In genomic region chr2:164754157-164755093, GRCh38 we compare ENCODE assay signal across 21 cellular contexts.
DNase-seq lines count a peak whose midpoint lies in the region; ATAC-seq and TF ChIP-seq lines count a peak whose summit lies in the region.
"Had no signal": no experiment of that assay in that cellular context is flagged by ENCODE, and none has a peak within 500 bp of the region (broad histone marks: within the 10 kb centered on the region; RNA-seq: fewer than 3 reads in every experiment).

No MANE protein-coding gene starts in this region.

- H3K9me3 Mint-ChIP-seq in naive thymus-derived CD4-positive, alpha-beta T cell = peaks cover 0 to 8% (median 0%) of the 10 kb centered on the region in 11 donors
- H3K9me3 Mint-ChIP-seq: dendritic cell treated with granulocyte-macrophage colony-stimulating factor and Interleukin-4, amounts not matched to agents 40 ng/mL and 50 ng/mL, for 4 days; T-helper 2 cell treated with Interferon-gamma antibody and Interleukin-4, amounts not matched to agents 5 μg/mL and 100 μg/mL, for 36 hours had no signal

- TF ChIP-seq CTCF in OCI-LY7 (conservative IDR thresholded peaks at IDR 0.05; ENCODE audit: low read length) = no peak

- H3K4me1 ChIP-seq in OCI-LY7 (ENCODE audit: insufficient read depth, low read length, poor library complexity, severe bottlenecking) = peaks cover 47% of the 10 kb centered on the region
- H3K4me1 ChIP-seq in naive thymus-derived CD4-positive, alpha-beta T cell (ENCODE audit: control insufficient read depth in 2 of 2, insufficient read depth in 2 of 2, low read length in 2 of 2) = no peaks in the 10 kb centered on the region
- H3K4me1 ChIP-seq: breast epithelium, gastrocnemius medialis had no signal

- peak overlapping the region; percentile 80 for H3K4me2 ChIP-seq in OCI-LY7 (ENCODE audit: low read length)

- peak; percentile 74 for DNase-seq in OCI-LY7 (ENCODE audit: low spot score)
- DNase-seq in naive thymus-derived CD4-positive, alpha-beta T cell = no peak
- DNase-seq in substantia nigra (lab: John Stamatoyannopoulos, UW) = no peak
- no peak for DNase-seq in left colon
- DNase-seq in activated CD4-positive, alpha-beta T cell treated with anti-CD3 and anti-CD28 coated beads for 48 hours = no peak
- DNase-seq: DMS79, gastrocnemius medialis, KG1, left lung, NCI-H1048, NCI-H2107, NCI-H526, right cardiac atrium, stomach had no signal

- POLR2A ChIA-PET in OCI-LY7 (lab: Charles Lee) = interaction anchor here (0.8 to 1.8 kb wide), 5 partner anchors 9 to 219 kb away, joined by 3 to 8 read pairs (median 3); no protein-coding TSS in a partner anchor
- POLR2A ChIA-PET in naive thymus-derived CD4-positive, alpha-beta T cell (lab: Charles Lee) = no interaction called here

- H3K27ac Mint-ChIP-seq in naive thymus-derived CD4-positive, alpha-beta T cell = no peak overlapping the region
- H3K27ac Mint-ChIP-seq: dendritic cell treated with granulocyte-macrophage colony-stimulating factor and Interleukin-4, amounts not matched to agents 40 ng/mL and 50 ng/mL, for 4 days; T-helper 2 cell treated with Interferon-gamma antibody and Interleukin-4, amounts not matched to agents 5 μg/mL and 100 μg/mL, for 36 hours had no signal

- H3K4me3 Mint-ChIP-seq in naive thymus-derived CD4-positive, alpha-beta T cell = no peak overlapping the region
- H3K4me3 Mint-ChIP-seq: dendritic cell treated with granulocyte-macrophage colony-stimulating factor and Interleukin-4, amounts not matched to agents 40 ng/mL and 50 ng/mL, for 4 days; T-helper 2 cell treated with Interferon-gamma antibody and Interleukin-4, amounts not matched to agents 5 μg/mL and 100 μg/mL, for 36 hours had no signal

- intact Hi-C loops in OCI-LY7 (cut with micrococcal nuclease; ENCODE audit: unreplicated experiment) = loop anchor here (5.0 kb wide), 1 partner anchor 448 kb away; the partner anchor contains the start of gene SCN3A
- intact Hi-C loops in naive thymus-derived CD4-positive, alpha-beta T cell (cut with micrococcal nuclease) = no loop called here
- intact Hi-C loops in left colon (cut with DNase I, micrococcal nuclease) = no loop called here

- BruUV-seq in OCI-LY7 (replicated peaks; lab: Mats Ljungman, UMichigan) = no TSS peak

- no peaks in the 10 kb centered on the region for H3K36me3 Mint-ChIP-seq in naive thymus-derived CD4-positive, alpha-beta T cell

- H3K79me2 ChIP-seq in OCI-LY7 (ENCODE audit: insufficient read depth, low read depth, low read length) = peaks cover 23% of the 10 kb centered on the region

- H3K4me1 Mint-ChIP-seq in naive thymus-derived CD4-positive, alpha-beta T cell = no peaks in the 10 kb centered on the region

- H3K36me3 ChIP-seq in OCI-LY7 (ENCODE audit: insufficient read depth, low read length) = no peaks in the 10 kb centered on the region
- H3K36me3 ChIP-seq in naive thymus-derived CD4-positive, alpha-beta T cell (ENCODE audit: control insufficient read depth in 2 of 3, insufficient read depth in 3 of 3, low read length in 3 of 3) = no peaks in the 10 kb centered on the region
- H3K36me3 ChIP-seq: breast epithelium, gastrocnemius medialis, left lung, stomach, vagina had no signal

- H3K27me3 ChIP-seq in naive thymus-derived CD4-positive, alpha-beta T cell (ENCODE audit: control insufficient read depth in 2 of 2, insufficient read depth in 2 of 2, low read length in 2 of 2) = no peaks in the 10 kb centered on the region
- H3K27me3 ChIP-seq: breast epithelium, gastrocnemius medialis, left lung, stomach, vagina had no signal

- H3K4me3 ChIP-seq in OCI-LY7 (ENCODE audit: low read depth, low read length, poor library complexity, severe bottlenecking) = peak overlapping the region; percentile 60
- H3K4me3 ChIP-seq in naive thymus-derived CD4-positive, alpha-beta T cell (ENCODE audit: low read length) = no peak overlapping the region
- H3K4me3 ChIP-seq: breast epithelium, gastrocnemius medialis, left lung, stomach, vagina had no signal

- CTCF ChIA-PET in OCI-LY7 (lab: Charles Lee; ENCODE audit: unreplicated experiment) = no interaction called here
- CTCF ChIA-PET in naive thymus-derived CD4-positive, alpha-beta T cell (lab: Charles Lee) = no interaction called here

- H2AFZ ChIP-seq in OCI-LY7 (ENCODE audit: low read length) = peak overlapping the region; percentile 82

- H3K9me2 ChIP-seq in OCI-LY7 (ENCODE audit: insufficient read depth, low read length) = no peaks in the 10 kb centered on the region

- no peaks in the 10 kb centered on the region for H4K20me1 ChIP-seq in OCI-LY7 (ENCODE audit: insufficient read depth, low read length)

- H3K27me3 Mint-ChIP-seq in naive thymus-derived CD4-positive, alpha-beta T cell = no peaks in the 10 kb centered on the region
- H3K27me3 Mint-ChIP-seq: dendritic cell treated with granulocyte-macrophage colony-stimulating factor and Interleukin-4, amounts not matched to agents 40 ng/mL and 50 ng/mL, for 4 days had no signal

- ATAC-seq in GM18870 (IDR thresholded peaks at IDR 0.05; ENCODE audit: unreplicated experiment) (peak; percentile 50), HG02840 (IDR thresholded peaks at IDR 0.05; ENCODE audit: low FRiP score, unreplicated experiment) (peak; percentile 58), left colon (no peak), HG03442 (IDR thresholded peaks at IDR 0.05; ENCODE audit: unreplicated experiment) (no peak)
- ATAC-seq in naive thymus-derived CD4-positive, alpha-beta T cell = peak; percentile 27
- ATAC-seq: gastrocnemius medialis, left lung, right cardiac atrium had no signal

- no peaks in the 10 kb centered on the region for H3K9me3 ChIP-seq in OCI-LY7 (ENCODE audit: low read length)
- no peaks in the 10 kb centered on the region for H3K9me3 ChIP-seq in naive thymus-derived CD4-positive, alpha-beta T cell (ENCODE audit: control insufficient read depth in 2 of 3, low read length in 3 of 3)
- H3K9me3 ChIP-seq: breast epithelium, gastrocnemius medialis, left lung, stomach, vagina had no signal

- H3K27ac ChIP-seq in OCI-LY7 (ENCODE audit: low read depth, low read length, poor library complexity, severe bottlenecking) = peak overlapping the region; percentile 63
- H3K27ac ChIP-seq in naive thymus-derived CD4-positive, alpha-beta T cell (ENCODE audit: low read depth, low read length) = no peak overlapping the region
- no peak overlapping the region for H3K27ac ChIP-seq in substantia nigra (ENCODE audit: low read depth, low read length, poor library complexity, severe bottlenecking)
- H3K27ac ChIP-seq: breast epithelium, gastrocnemius medialis, left lung, vagina had no signal

Comparison
In these comparisons a context has a peak if more than half of its experiments do, and no peak if none do; other contexts are left out.
1. ATAC-seq: peak in GM18870 (single experiment), HG02840 (single experiment) and naive thymus-derived CD4-positive, alpha-beta T cell (single experiment); none in left colon (single experiment) and HG03442 (single experiment).